In the genomic region with DNA sequence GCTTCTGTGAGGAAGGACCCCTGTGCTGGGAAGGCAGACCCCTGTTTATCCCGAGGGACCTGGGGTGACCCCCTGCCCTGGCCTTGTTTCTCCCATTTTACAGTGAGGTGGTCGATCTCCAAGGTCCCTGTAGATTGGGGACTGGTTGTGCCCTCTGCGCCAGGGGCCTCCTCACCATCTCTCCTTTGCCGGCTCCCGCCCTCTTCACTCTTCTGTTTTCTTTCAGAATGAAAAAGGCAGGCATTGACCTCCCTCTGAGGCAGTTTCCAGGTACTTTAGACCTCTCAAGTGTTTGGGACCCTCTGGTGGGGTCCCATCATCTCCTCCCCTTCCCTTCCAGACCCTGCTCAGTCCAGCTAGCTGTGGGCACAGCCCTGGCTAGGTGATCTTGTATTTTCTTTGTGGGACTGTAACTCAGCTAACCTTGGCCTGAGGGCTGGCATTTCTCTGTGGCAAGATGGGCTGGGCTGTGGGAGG, we compare ENCODE assay signal across 9 cellular contexts. TPM values are rescaled to one million over a fixed set of nuclear protein-coding genes. Genes with fewer than 3 reads are reported as not detected.
DNase-seq lines count a peak whose midpoint lies in the region; ATAC-seq and TF ChIP-seq lines count a peak whose summit lies in the region.
"Had no signal": no experiment of that assay in that cellular context is flagged by ENCODE, and none has a peak within 500 bp of the region (broad histone marks: within the 10 kb centered on the region; RNA-seq: fewer than 3 reads in every experiment).

No MANE protein-coding gene starts in this region.

- H3K27me3 Mint-ChIP-seq in mesothelial cell of epicardium (ENCODE audit: low read depth): no peaks in the 10 kb centered on the region

- H3K4me3 Mint-ChIP-seq in mesothelial cell of epicardium: peak overlapping the region; percentile 92

- peaks cover 13% of the 10 kb centered on the region for H3K36me3 Mint-ChIP-seq in mesothelial cell of epicardium

- 8 to 16% (median 12%) methylated on average over 5 of the region's 5 CpGs for WGBS in heart left ventricle, 4 donors
- WGBS in urinary bladder: 8% methylated on average over 5 of the region's 5 CpGs

- H3K4me1 ChIP-seq in heart left ventricle (peaks cover 12 to 90% (median 74%) of the 10 kb centered on the region in 12 donors), urinary bladder (ENCODE audit: insufficient read depth) (no peaks in the 10 kb centered on the region)

- no peaks in the 10 kb centered on the region for H3K9me3 Mint-ChIP-seq in mesothelial cell of epicardium

- no peaks in the 10 kb centered on the region for H3K9me3 ChIP-seq in heart left ventricle

- peak overlapping the region; percentile 93 to 100 (median 99) for H3K27ac ChIP-seq in heart left ventricle
- H3K27ac ChIP-seq in urinary bladder (ENCODE audit: low read depth): peak overlapping the region; percentile 92

- no peak for TF ChIP-seq POLR2A in heart left ventricle (IDR thresholded peaks at IDR 0.05)

- peak overlapping the region; percentile 98 for H3K27ac Mint-ChIP-seq in mesothelial cell of epicardium

- peaks cover 2 to 39% (median 30%) of the 10 kb centered on the region in 9 donors for H3K36me3 ChIP-seq in heart left ventricle
- no peaks in the 10 kb centered on the region for H3K36me3 ChIP-seq in urinary bladder (ENCODE audit: insufficient read depth)

- intact Hi-C loops in heart left ventricle (cut with DNase I): no loop called here
- intact Hi-C loops in Right ventricle myocardium superior (cut with DNase I): no loop called here

- H3K4me1 Mint-ChIP-seq in mesothelial cell of epicardium: peaks cover 51% of the 10 kb centered on the region

- TF ChIP-seq CTCF in heart left ventricle (IDR thresholded peaks at IDR 0.05): no peak
- no peak for TF ChIP-seq CTCF in cardiac fibroblast (IDR thresholded peaks at IDR 0.05; ENCODE audit: low read depth, low read length)
- TF ChIP-seq CTCF in mesothelial cell of epicardium (IDR thresholded peaks at IDR 0.05; ENCODE audit: unreplicated experiment): no peak

- H3K27me3 ChIP-seq in heart left ventricle: no peaks in the 10 kb centered on the region

- ATAC-seq in heart left ventricle (no peak), Right ventricle myocardium superior (ENCODE audit: poor library complexity) (no peak), HG03196 (IDR thresholded peaks at IDR 0.05; ENCODE audit: unreplicated experiment) (no peak)

- H3K4me3 ChIP-seq in heart left ventricle (peak overlapping the region; percentile 46 to 98 (median 86)), cardiac fibroblast (replicated peaks in 1 of 2; ENCODE audit: low read depth in 2 of 2, low read length in 2 of 2) (peak overlapping the region; percentile 95 to 98), urinary bladder (ENCODE audit: low read depth, low read length) (peak overlapping the region; percentile 65)

- DNase-seq in heart left ventricle (no peak), Right ventricle myocardium superior (no peak), cardiac fibroblast (ENCODE audit: low read depth in 2 of 2) (no peak), mesothelial cell of epicardium (ENCODE audit: low spot score in 2 of 2, unreplicated experiment in 2 of 2) (no peak), RKO (ENCODE audit: low spot score) (no peak)
- DNase-seq in stimulated activated naive CD4-positive, alpha-beta T cell treated with Interleukin-2 at 50 U/mL for 16 hours (lab: John Stamatoyannopoulos, UW): no peak
- DNase-seq: activated CD4-positive, alpha-beta T cell treated with anti-CD3 and anti-CD28 coated beads, Interleukin-2, amount 50 U/mL, for 48 hours had no signal

RNA-seq across cellular contexts. Expression of a gene that starts 1.5 kb away (rescaled TPM):
- 100 to 1,000 TPM in 3 of 9 donors, 10 to 100 TPM in 6; 35.7 to 211 (median 71.8) TPM for total RNA-seq in heart left ventricle
- 100 to 1,000 TPM in 1 of 2 donors, 10 to 100 TPM in 1; 32.5 to 190 TPM for polyA plus RNA-seq in heart left ventricle
- total RNA-seq in Right ventricle myocardium superior: 54.0 TPM
- total RNA-seq in mesothelial cell of epicardium: 360 to 375 TPM (median 373 TPM) in 3 replicates
- 489 TPM for total RNA-seq in urinary bladder
- 217 TPM for polyA plus RNA-seq in urinary bladder

RNA-seq across cellular contexts. Expression of a gene that starts 37.8 kb away (rescaled TPM):
- 10 to 100 TPM in 2 of 9 donors, 1 to 10 TPM in 7; 2.0 to 12.5 (median 5.1) TPM for total RNA-seq in heart left ventricle
- 1 to 10 TPM; 4.0 to 4.8 TPM for polyA plus RNA-seq in heart left ventricle
- 6.5 TPM for total RNA-seq in Right ventricle myocardium superior
- 8.0 to 8.2 TPM (median 8.1 TPM) in 3 replicates for total RNA-seq in mesothelial cell of epicardium
- total RNA-seq in urinary bladder: 8.7 TPM
- 17.9 TPM for polyA plus RNA-seq in urinary bladder
